8 cellular contexts compared by ENCODE assay signal in the genomic region with DNA sequence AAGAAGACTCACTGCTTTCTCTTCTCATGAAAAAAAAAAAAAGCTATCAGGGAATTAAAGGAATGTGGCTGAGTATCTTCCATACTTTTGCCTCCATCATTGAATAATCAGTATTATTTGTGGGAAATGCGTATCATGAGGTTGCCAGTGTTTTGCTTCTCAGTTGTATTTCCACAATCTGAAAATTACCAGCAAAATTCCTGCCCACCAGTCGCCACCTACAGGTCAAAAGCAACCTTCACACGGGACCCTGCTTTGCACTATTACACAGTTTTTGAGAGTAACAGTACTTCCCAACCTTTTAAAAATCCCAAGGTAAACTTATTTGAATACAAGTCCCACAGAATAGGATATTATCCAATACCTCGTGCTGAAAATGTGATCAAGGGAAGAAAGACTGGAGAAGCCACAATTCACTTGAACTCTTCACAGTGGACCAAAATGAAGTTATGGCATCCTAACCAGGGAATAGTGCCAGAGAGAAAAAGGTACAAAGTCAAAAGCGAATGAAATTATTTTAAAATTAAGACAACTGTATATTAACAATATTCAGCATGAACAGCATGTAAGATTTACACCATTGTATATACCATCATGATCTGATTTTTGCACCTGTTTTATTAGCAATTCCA. TPM values are rescaled to one million over a fixed set of nuclear protein-coding genes. Genes with fewer than 3 reads are reported as not detected.
DNase-seq lines count a peak whose midpoint lies in the region; ATAC-seq and TF ChIP-seq lines count a peak whose summit lies in the region.

No MANE protein-coding gene starts in this region.

- H3K79me2 ChIP-seq in mesendoderm (ENCODE audit: control insufficient read depth, insufficient read depth, low read length) = no peaks in the 10 kb centered on the region

- H3K79me1 ChIP-seq in mesendoderm (ENCODE audit: low read length) = no peaks in the 10 kb centered on the region

- H3K4me3 ChIP-seq in mesendoderm (ENCODE audit: low read length) = no peak overlapping the region

- no CpG with 5 or more reads among the region's 5 CpGs for WGBS in mesendoderm (ENCODE audit: extremely low coverage, insufficient coverage, low lambda C conversion rate)

- H4K8ac ChIP-seq in mesendoderm (ENCODE audit: low read depth, low read length) = no peak overlapping the region

- H3K4me1 ChIP-seq in mesendoderm (ENCODE audit: control insufficient read depth, low read depth, low read length) = no peaks in the 10 kb centered on the region

- no peak for ATAC-seq in HG03097 (IDR thresholded peaks at IDR 0.05; ENCODE audit: low FRiP score, unreplicated experiment)

- H3K36me3 ChIP-seq in mesendoderm (ENCODE audit: control insufficient read depth, insufficient read depth, low read length) = no peaks in the 10 kb centered on the region

- H2BK5ac ChIP-seq in mesendoderm (ENCODE audit: low read length) = no peak overlapping the region

- no peak overlapping the region for H3K4ac ChIP-seq in mesendoderm (ENCODE audit: low read depth, low read length)

- no peak overlapping the region for H3K23ac ChIP-seq in mesendoderm (ENCODE audit: low read length)

- H2BK15ac ChIP-seq in mesendoderm (replicated peaks; ENCODE audit: low read depth) = no peak overlapping the region

- no peak overlapping the region for H4K5ac ChIP-seq in mesendoderm (ENCODE audit: low read length)

- H3K4me2 ChIP-seq in mesendoderm (ENCODE audit: low read length) = no peak overlapping the region

- H2BK120ac ChIP-seq in mesendoderm (ENCODE audit: low read depth, low read length) = no peak overlapping the region

- no peak overlapping the region for H3K56ac ChIP-seq in mesendoderm (ENCODE audit: low read length)

- no peak overlapping the region for H2AK5ac ChIP-seq in mesendoderm (ENCODE audit: low read length)

- TF ChIP-seq CTCF in C4-2B (conservative IDR thresholded peaks at IDR 0.05) = peak; percentile 82
- peak; percentile 80 for TF ChIP-seq CTCF in GM12873 (IDR thresholded peaks at IDR 0.05; ENCODE audit: insufficient read depth, low read depth, low read length, missing control alignments)

- H3K27me3 ChIP-seq in mesendoderm (ENCODE audit: insufficient read depth, low read length, poor library complexity) = no peaks in the 10 kb centered on the region

- H3K18ac ChIP-seq in mesendoderm (ENCODE audit: low read length) = no peak overlapping the region

- peak; percentile 39 for DNase-seq in NCI-H82 (lab: John Stamatoyannopoulos, UW)
- DNase-seq in cerebellar cortex (ENCODE audit: low spot score) = peak; percentile 31
- peak; percentile 8 for DNase-seq in mesendoderm
- DNase-seq in C1 segment of cervical spinal cord (lab: John Stamatoyannopoulos, UW) = no peak
- DNase-seq in activated gamma-delta T cell (lab: John Stamatoyannopoulos, UW) = no peak

- H3K27ac ChIP-seq in C4-2B (no peak overlapping the region), mesendoderm (ENCODE audit: low read depth, low read length) (no peak overlapping the region)

- no peak overlapping the region for H3K9ac ChIP-seq in mesendoderm (ENCODE audit: low read length)

RNA-seq across cellular contexts. Expression of a gene that starts 30.4 kb away (rescaled TPM):
- 252 TPM for polyA plus RNA-seq in mesendoderm (2013, experiment 1 of 2)
- polyA plus RNA-seq in mesendoderm (2013, experiment 2 of 2) = 246 TPM

Comparison
In these comparisons a context has a peak if more than half of its experiments do, and no peak if none do; other contexts are left out.
1. DNase-seq: peak in NCI-H82 (single experiment), cerebellar cortex (single experiment) and mesendoderm (single experiment); none in C1 segment of cervical spinal cord (0 of 14) and activated gamma-delta T cell (single experiment).